In the genomic region with DNA sequence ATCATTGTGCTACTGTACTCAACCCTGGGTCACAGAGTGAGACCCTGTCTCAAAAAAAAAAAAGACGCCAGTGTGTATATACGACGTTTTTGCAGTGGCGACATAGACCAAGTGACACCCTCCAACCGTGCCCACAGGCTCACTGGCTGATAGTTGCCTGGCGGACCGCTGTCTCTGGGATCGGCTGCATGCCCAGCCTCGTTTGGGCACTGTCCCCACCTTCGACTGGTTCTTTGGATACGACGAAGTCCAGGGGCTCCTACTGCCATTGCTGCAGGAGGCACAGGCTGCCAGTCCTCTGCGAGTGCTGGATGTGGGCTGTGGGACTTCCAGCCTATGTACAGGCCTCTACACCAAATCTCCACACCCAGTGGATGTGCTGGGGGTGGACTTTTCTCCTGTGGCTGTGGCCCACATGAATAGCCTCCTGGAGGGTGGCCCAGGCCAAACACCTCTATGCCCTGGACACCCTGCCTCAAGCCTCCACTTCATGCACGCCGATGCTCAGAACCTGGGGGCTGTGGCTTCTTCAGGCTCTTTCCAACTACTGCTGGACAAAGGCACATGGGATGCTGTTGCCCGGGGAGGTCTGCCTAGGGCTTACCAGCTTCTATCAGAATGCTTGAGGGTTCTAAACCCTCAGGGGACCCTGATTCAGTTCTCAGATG, we compare ENCODE assay signal across 9 cellular contexts. TPM values are rescaled to one million over a fixed set of nuclear protein-coding genes. Genes with fewer than 3 reads are reported as not detected.
DNase-seq lines count a peak whose midpoint lies in the region; ATAC-seq, FAIRE-seq and TF ChIP-seq lines count a peak whose summit lies in the region.
"Had no signal": no experiment of that assay in that cellular context is flagged by ENCODE, and none has a peak within 500 bp of the region (broad histone marks: within the 10 kb centered on the region; RNA-seq: fewer than 3 reads in every experiment).

No MANE protein-coding gene starts in this region.

- H3K9me2 ChIP-seq in GM23248 (ENCODE audit: insufficient read depth): no peaks in the 10 kb centered on the region

- peak overlapping the region; percentile 84 for H3K4me3 ChIP-seq in GM23248
- peak overlapping the region; percentile 71 to 87 for H3K4me3 ChIP-seq in gastroesophageal sphincter
- peak overlapping the region; percentile 84 to 97 for H3K4me3 ChIP-seq in small intestine (ENCODE audit: low read depth in 1 of 2, low read length in 2 of 2)

- no peak for FAIRE-seq in small intestine (lab: Jason Lieb, UNC)

- peaks cover 59% of the 10 kb centered on the region for H3K79me2 ChIP-seq in GM23248 (ENCODE audit: insufficient read depth)

- TF ChIP-seq EP300 in gastroesophageal sphincter (IDR thresholded peaks at IDR 0.05): no peak

- POLR2A ChIA-PET in WTC11 (lab: Charles Lee): interaction anchor here (1.1 to 3.2 kb wide), 9 partner anchors 8 to 190 kb away, joined by 3 to 42 read pairs (median 13); partner anchors contain the start of genes B3GAT3, BSCL2, GANAB and GNG3

- peak; percentile 29 for DNase-seq in GM23248
- DNase-seq in WTC11 (ENCODE audit: low spot score): no peak
- no peak for DNase-seq in small intestine
- DNase-seq in NCI-H128 (lab: John Stamatoyannopoulos, UW; ENCODE audit: unreplicated experiment): no peak
- no peak for DNase-seq in AG20443 (ENCODE audit: low spot score)
- DNase-seq: NCI-H1694 treated with DMSO at 0.1 percent for 48 hours had no signal

- no peak for ATAC-seq in WTC11
- no peak for ATAC-seq in gastroesophageal sphincter
- ATAC-seq in GM19452 (IDR thresholded peaks at IDR 0.05; ENCODE audit: unreplicated experiment): no peak
- no peak for ATAC-seq in GM21723 (IDR thresholded peaks at IDR 0.05; ENCODE audit: unreplicated experiment)

- peak overlapping the region; percentile 88 for H3K27ac Mint-ChIP-seq in WTC11

- no peaks in the 10 kb centered on the region for H3K27me3 Mint-ChIP-seq in WTC11 (ENCODE audit: low read depth)

- H4K20me1 ChIP-seq in GM23248 (ENCODE audit: insufficient read depth): no peaks in the 10 kb centered on the region

- H3K4me3 Mint-ChIP-seq in WTC11: peak overlapping the region; percentile 97

- peaks cover 30% of the 10 kb centered on the region for H3F3A ChIP-seq in GM23248 (ENCODE audit: insufficient read depth)

- 0 out of 2 replicates have a peak, but pooled peaks cover 5% of the 10 kb centered on the region for H3K36me3 ChIP-seq in GM23248 (ENCODE audit: low read depth)
- peaks cover 0 to 28% of the 10 kb centered on the region in 2 donors for H3K36me3 ChIP-seq in gastroesophageal sphincter
- H3K36me3 ChIP-seq in small intestine (ENCODE audit: control insufficient read depth in 2 of 2, insufficient read depth in 2 of 2, low read length in 2 of 2): peaks cover 0 to 3% of the 10 kb centered on the region in 2 donors

- no peaks in the 10 kb centered on the region for H3K27me3 ChIP-seq in GM23248 (replicated peaks; ENCODE audit: insufficient read depth)
- no peaks in the 10 kb centered on the region for H3K27me3 ChIP-seq in gastroesophageal sphincter
- H3K27me3 ChIP-seq in small intestine (ENCODE audit: control insufficient read depth in 2 of 2, insufficient read depth in 2 of 2, low read length in 2 of 2): no peaks in the 10 kb centered on the region

- no peaks in the 10 kb centered on the region for H3K9me3 Mint-ChIP-seq in WTC11

- WGBS in GM23248 (ENCODE audit: low coverage in 1 of 2, low lambda C conversion rate in 2 of 2, missing lambda C conversion rate in 2 of 2), 2 experiments: 17 to 18% methylated on average over 16 of the region's 16 CpGs
- 64% methylated on average over 11 of the region's 16 CpGs; no CpG with 5 or more reads in 1 of the 2 donors for WGBS in gastroesophageal sphincter (ENCODE audit: low coverage in 1 of 2), 2 donors
- WGBS in small intestine, 3 donors: 20 to 39% (median 25%) methylated on average over 16 of the region's 16 CpGs

- TF ChIP-seq CTCF in WTC11 (IDR thresholded peaks at IDR 0.05): no peak
- TF ChIP-seq CTCF in gastroesophageal sphincter (IDR thresholded peaks at IDR 0.05): no peak

- peaks cover 20% of the 10 kb centered on the region for H3K4me1 Mint-ChIP-seq in WTC11

- H2AFZ ChIP-seq in GM23248: no peak overlapping the region

- peak overlapping the region; percentile 87 for H3K9ac ChIP-seq in GM23248

- H3K4me1 ChIP-seq in GM23248 (ENCODE audit: insufficient read depth) (peaks cover 12% of the 10 kb centered on the region), gastroesophageal sphincter (peaks cover 5 to 67% (median 24%) of the 10 kb centered on the region in 3 donors), small intestine (ENCODE audit: control insufficient read depth in 2 of 2, insufficient read depth in 1 of 2, low read depth in 1 of 2, low read length in 1 of 2) (peaks cover 10 to 11% of the 10 kb centered on the region in 2 donors)

- peak overlapping the region; percentile 90 for H3K4me2 ChIP-seq in GM23248 (ENCODE audit: unreplicated experiment)

- CTCF ChIA-PET in WTC11 (lab: Charles Lee): interaction anchor here (0.8 to 1.9 kb wide), 5 partner anchors 28 to 122 kb away, joined by 3 to 12 read pairs (median 3); partner anchors contain the start of gene TUT1

- H3K27ac ChIP-seq in GM23248 (peak overlapping the region; percentile 72), gastroesophageal sphincter (peak overlapping the region; percentile 65 to 96 (median 94)), small intestine (ENCODE audit: low read depth in 1 of 2, low read length in 1 of 2) (peak overlapping the region; percentile 57 to 95)

- no peak for TF ChIP-seq POLR2A in gastroesophageal sphincter (IDR thresholded peaks at IDR 0.05)

- H3K9me3 ChIP-seq in GM23248 (ENCODE audit: low read depth): no peaks in the 10 kb centered on the region
- no peaks in the 10 kb centered on the region for H3K9me3 ChIP-seq in gastroesophageal sphincter
- H3K9me3 ChIP-seq in small intestine (ENCODE audit: control insufficient read depth, low read depth): no peaks in the 10 kb centered on the region

- in situ Hi-C loops in GM23248 (cut with MboI): no loop called here

- H3K36me3 Mint-ChIP-seq in WTC11: peaks cover 30% of the 10 kb centered on the region

TF ChIP-seq in WTC11, 78 proteins besides CTCF, POLR2A, EP300 and RAD21 (continues in another document):
- TF ChIP-seq, protein P1, sequence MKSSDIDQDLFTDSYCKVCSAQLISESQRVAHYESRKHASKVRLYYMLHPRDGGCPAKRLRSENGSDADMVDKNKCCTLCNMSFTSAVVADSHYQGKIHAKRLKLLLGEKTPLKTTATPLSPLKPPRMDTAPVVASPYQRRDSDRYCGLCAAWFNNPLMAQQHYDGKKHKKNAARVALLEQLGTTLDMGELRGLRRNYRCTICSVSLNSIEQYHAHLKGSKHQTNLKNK (CRISPR knock-in tag; IDR thresholded peaks at IDR 0.05): no peak
- TF ChIP-seq NR2C2 (CRISPR knock-in tag; IDR thresholded peaks at IDR 0.05) (no peak), KAT7 (CRISPR knock-in tag; IDR thresholded peaks at IDR 0.05; ENCODE audit: borderline replicate concordance) (no peak), ATF1 (CRISPR knock-in tag; IDR thresholded peaks at IDR 0.05) (no peak)

RNA-seq across cellular contexts. Expression of gene CSKMT, which starts 1.3 kb away (rescaled TPM):
- 5.4 and 6.1 TPM in 2 replicates for total RNA-seq in GM23248 (2014; rRNA removed; shearing (Covaris generic))
- 2.9 and 3.6 TPM in 2 replicates for polyA plus RNA-seq in GM23248 (2016; fragmentation: Nextera tagmentation; extraction: Ambion mirVana)
- 60.7 to 75.6 TPM (median 60.9 TPM) in 3 replicates for total RNA-seq in WTC11 (2021)
- 10 to 100 TPM in 1 of 4 donors, 1 to 10 TPM in 3; 2.0 to 18.6 (median 7.3) TPM for total RNA-seq in gastroesophageal sphincter
- 10 to 100 TPM in 2 of 3 donors, 1 to 10 TPM in 1; 7.0 to 18.6 (median 16.9) TPM for polyA plus RNA-seq in small intestine

RNA-seq across cellular contexts. Expression of gene C11orf98, which starts 1.4 kb away (rescaled TPM):
- total RNA-seq in GM23248 (2014; rRNA removed; shearing (Covaris generic)): 16.6 and 24.2 TPM in 2 replicates
- polyA plus RNA-seq in GM23248 (2016; fragmentation: Nextera tagmentation; extraction: Ambion mirVana) (76.8 and 77.9 TPM in 2 replicates), small intestine (100 to 1,000 TPM; 121 to 156 (median 148) TPM)
- total RNA-seq in WTC11 (2021) (132 to 154 TPM (median 137 TPM) in 3 replicates), gastroesophageal sphincter (10 to 100 TPM; 19.3 to 39.5 (median 26.8) TPM)

RNA-seq across cellular contexts. Expression of gene UQCC3, which starts 5.1 kb away (rescaled TPM):
- total RNA-seq in GM23248 (2014; rRNA removed; shearing (Covaris generic)): 2.3 and 5.9 TPM in 2 replicates
- polyA plus RNA-seq in GM23248 (2016; fragmentation: Nextera tagmentation; extraction: Ambion mirVana) (14.5 and 15.1 TPM in 2 replicates), small intestine (10 to 100 TPM; 15.0 to 34.9 (median 31.8) TPM)
- total RNA-seq in WTC11 (2021) (17.7 to 18.7 TPM (median 18.1 TPM) in 3 replicates), gastroesophageal sphincter (10 to 100 TPM in 1 of 4 donors, 1 to 10 TPM in 3; 7.3 to 10.1 (median 8.4) TPM)

RNA-seq across cellular contexts. Expression of gene LBHD1, which starts 5.7 kb away (rescaled TPM):
- 5.8 and 12.6 TPM in 2 replicates for total RNA-seq in GM23248 (2014; rRNA removed; shearing (Covaris generic))
- 3.6 and 4.3 TPM in 2 replicates for polyA plus RNA-seq in GM23248 (2016; fragmentation: Nextera tagmentation; extraction: Ambion mirVana)
- 4.2 to 6.3 TPM (median 5.1 TPM) in 3 replicates for total RNA-seq in WTC11 (2021)
- 1 to 10 TPM; 1.2 to 3.9 (median 2.2) TPM for total RNA-seq in gastroesophageal sphincter
- polyA plus RNA-seq in small intestine: 1 to 10 TPM; 2.2 to 7.3 (median 6.7) TPM

RNA-seq across cellular contexts. Expression of gene UBXN1, which starts 12.5 kb away (rescaled TPM):
- total RNA-seq in GM23248 (2014; rRNA removed; shearing (Covaris generic)): 131 and 135 TPM in 2 replicates
- polyA plus RNA-seq in GM23248 (2016; fragmentation: Nextera tagmentation; extraction: Ambion mirVana) (84.0 and 85.3 TPM in 2 replicates), small intestine (100 to 1,000 TPM; 158 to 224 (median 164) TPM)
- total RNA-seq in WTC11 (2021) (128 to 135 TPM (median 128 TPM) in 3 replicates), gastroesophageal sphincter (100 to 1,000 TPM; 162 to 185 (median 174) TPM)
